In the genomic region with DNA sequence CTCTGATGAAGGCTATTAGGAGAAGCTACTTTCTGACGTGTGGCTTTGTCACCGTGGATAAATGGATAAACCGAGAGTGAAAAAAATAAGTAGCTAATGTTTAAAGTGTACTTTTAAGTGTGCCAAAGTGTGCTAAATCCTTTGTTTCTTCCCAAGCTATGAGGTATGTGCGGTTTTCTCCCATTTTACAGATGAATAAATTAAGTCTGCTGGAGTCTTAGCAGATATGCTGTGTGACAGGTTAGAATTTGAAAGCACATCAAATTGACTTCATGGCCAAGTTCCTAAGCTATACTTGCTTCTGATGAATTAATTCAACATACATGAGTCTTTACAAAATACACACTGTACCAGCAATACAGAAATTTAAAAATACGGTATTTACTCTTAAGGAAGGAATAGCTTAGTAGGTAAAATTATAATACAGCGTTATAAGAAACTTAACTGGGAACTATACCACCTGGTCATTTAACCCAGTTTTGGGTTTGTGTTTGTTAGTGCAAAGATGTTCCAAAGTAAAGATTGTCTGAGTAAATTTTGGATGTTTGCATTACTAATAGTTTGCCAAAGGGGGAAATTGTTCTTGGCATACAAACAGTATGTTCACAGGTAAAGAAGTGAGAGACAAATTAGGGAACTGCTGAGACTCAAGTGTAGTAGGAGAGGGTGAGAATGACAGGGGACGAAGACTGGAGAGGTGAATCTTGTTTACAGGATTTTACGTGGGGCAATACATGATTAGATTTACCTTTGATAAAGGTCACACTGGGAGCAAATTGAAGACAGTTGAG, we compare ENCODE assay signal across 1 cellular context.
TF ChIP-seq lines count a peak whose summit lies in the region.

No MANE protein-coding gene starts in this region.

TF ChIP-seq in H1, 55 proteins besides CTCF, POLR2A, EP300 and RAD21:
- TF ChIP-seq CHD2 (IDR thresholded peaks at IDR 0.05; ENCODE audit: low read length) (no peak), JUND (IDR thresholded peaks at IDR 0.05; ENCODE audit: low read length) (no peak), SIRT6 (IDR thresholded peaks at IDR 0.05; ENCODE audit: low read length) (no peak)
